In genomic region chr1:2231667-2232254, GRCh38 we compare ENCODE assay signal across 8 cellular contexts. TPM values are rescaled to one million over a fixed set of nuclear protein-coding genes. Genes with fewer than 3 reads are reported as not detected.
A peak's percentile ranks its signal among the peaks of the same experiment; 100 is the strongest.
DNase-seq lines count a peak whose midpoint lies in the region; ATAC-seq lines count a peak whose summit lies in the region.

No MANE protein-coding gene starts in this region.

- no peaks in the 10 kb centered on the region for H3K27me3 Mint-ChIP-seq in effector memory CD8-positive, alpha-beta T cell
- no peaks in the 10 kb centered on the region for H3K27me3 Mint-ChIP-seq in memory B cell

- DNase-seq in AG08396 (ENCODE audit: low spot score) (peak; percentile 86), LHCN-M2 (ENCODE audit: low read depth) (peak; percentile 66), memory B cell (ENCODE audit: low spot score in 2 of 2) (no peak), NCI-H524 treated with DMSO at 0.1 percent for 48 hours (lab: John Stamatoyannopoulos, UW) (no peak), NCI-H187 treated with DMSO at 0.1 percent for 48 hours (lab: John Stamatoyannopoulos, UW) (no peak)
- peak; percentile 81 to 88 for DNase-seq in activated CD4-positive, alpha-beta T cell treated with anti-CD3 and anti-CD28 coated beads, Interleukin-2, amount 50 U/mL, for 48 hours
- DNase-seq in effector memory CD8-positive, alpha-beta T cell = peak; percentile 54 to 66 (median 56)
- peak; percentile 60 for DNase-seq in stimulated activated CD8-positive, alpha-beta memory T cell treated with anti-CD3 and anti-CD28 coated beads, Interleukin-12 subunit alpha, Interleukin-12 subunit beta, amount 100 ng/mL, for 1 hour (ENCODE audit: low read depth)

- peak overlapping the region; percentile 87 to 89 for H3K4me3 Mint-ChIP-seq in effector memory CD8-positive, alpha-beta T cell
- peak overlapping the region; percentile 90 for H3K4me3 Mint-ChIP-seq in memory B cell

- ATAC-seq in effector memory CD8-positive, alpha-beta T cell (replicated peaks) = no peak
- ATAC-seq in memory B cell (ENCODE audit: low read depth) = no peak

- no peaks in the 10 kb centered on the region for H3K9me3 Mint-ChIP-seq in effector memory CD8-positive, alpha-beta T cell
- no peaks in the 10 kb centered on the region for H3K9me3 Mint-ChIP-seq in memory B cell

- H3K27ac Mint-ChIP-seq in effector memory CD8-positive, alpha-beta T cell = peak overlapping the region; percentile 96 to 99
- H3K27ac Mint-ChIP-seq in memory B cell = peak overlapping the region; percentile 73

- peaks cover 90% of the 10 kb centered on the region for H3K36me3 Mint-ChIP-seq in effector memory CD8-positive, alpha-beta T cell (ENCODE audit: insufficient read depth)
- no peaks in the 10 kb centered on the region for H3K36me3 Mint-ChIP-seq in memory B cell

- H3K4me1 Mint-ChIP-seq in effector memory CD8-positive, alpha-beta T cell (ENCODE audit: low read depth in 2 of 2) = peaks cover 58 to 65% of the 10 kb centered on the region in 2 donors
- H3K4me1 Mint-ChIP-seq in memory B cell = peaks cover 39% of the 10 kb centered on the region

RNA-seq across cellular contexts. Expression of gene SKI, which starts 3.6 kb away (rescaled TPM):
- 13.9 and 16.5 TPM in 2 replicates for total RNA-seq in LHCN-M2 (2014; rRNA removed)
- 19.7 TPM for polyA plus RNA-seq in LHCN-M2 (2012)

RNA-seq across cellular contexts. Expression of gene FAAP20, which starts 37.2 kb away (rescaled TPM):
- total RNA-seq in LHCN-M2 (2014; rRNA removed) = 40.9 and 47.5 TPM in 2 replicates
- polyA plus RNA-seq in LHCN-M2 (2012) = 70.8 TPM

Comparison
In these comparisons a context has a peak if more than half of its experiments do, and no peak if none do; other contexts are left out.
1. DNase-seq: peak in AG08396 (single experiment), LHCN-M2 (single experiment), activated CD4-positive, alpha-beta T cell treated with anti-CD3 and anti-CD28 coated beads, Interleukin-2, amount 50 U/mL, for 48 hours (2 of 2), effector memory CD8-positive, alpha-beta T cell (3 of 3) and stimulated activated CD8-positive, alpha-beta memory T cell treated with anti-CD3 and anti-CD28 coated beads, Interleukin-12 subunit alpha, Interleukin-12 subunit beta, amount 100 ng/mL, for 1 hour (single experiment); none in memory B cell (0 of 2), NCI-H524 treated with DMSO at 0.1 percent for 48 hours (single experiment) and NCI-H187 treated with DMSO at 0.1 percent for 48 hours (single experiment).